35 cellular contexts compared by ENCODE assay signal in the genomic region with DNA sequence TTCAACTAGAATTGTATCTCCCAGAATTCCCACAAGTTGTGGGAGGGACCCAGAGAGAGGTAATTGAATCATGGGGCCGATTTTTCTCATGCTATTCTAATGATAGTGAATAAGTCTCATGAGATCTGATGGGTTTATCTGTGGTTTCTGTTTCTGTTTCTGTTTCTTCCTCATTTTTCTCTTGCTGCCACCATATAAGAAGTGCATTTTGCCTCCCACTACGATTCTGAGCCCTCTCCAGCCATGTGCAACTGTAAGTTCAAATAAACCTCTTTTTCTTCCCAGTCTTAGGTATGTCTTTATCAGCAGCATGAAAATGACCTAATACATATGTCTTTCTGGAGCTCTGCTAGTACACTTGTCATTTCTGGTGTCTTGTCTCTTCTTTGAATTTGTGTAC. TPM values are rescaled to one million over a fixed set of nuclear protein-coding genes. Genes with fewer than 3 reads are reported as not detected.
"Had no signal": no experiment of that assay in that cellular context is flagged by ENCODE, and none has a peak within 500 bp of the region (broad histone marks: within the 10 kb centered on the region; RNA-seq: fewer than 3 reads in every experiment).

No MANE protein-coding gene starts in this region.

- H3K4me3 ChIP-seq: adrenal gland, body of pancreas, esophagus muscularis mucosa had no signal

- FAIRE-seq: colon had no signal

- ATAC-seq: activated CD4-positive, alpha-beta T cell treated with anti-CD3 and anti-CD28 coated beads for 36 hours; activated CD8-positive, alpha-beta memory T cell treated with anti-CD3 and anti-CD28 coated beads, Interleukin-2, amount 10 ng/mL, durations not matched to agents 7 days and 5 days; activated CD8-positive, alpha-beta T cell treated with anti-CD3 and anti-CD28 coated beads, Interleukin-2, amount 10 ng/mL, durations not matched to agents 7 days and 5 days; activated naive CD8-positive, alpha-beta T cell treated with anti-CD3 and anti-CD28 coated beads, Interleukin-2, amount 50 U/mL, for 24 hours; body of pancreas; effector memory CD8-positive, alpha-beta T cell; T-helper 17 cell had no signal

- H3K4me1 ChIP-seq: adrenal gland, body of pancreas, esophagus muscularis mucosa had no signal

- H3K36me3 ChIP-seq: adrenal gland, esophagus muscularis mucosa had no signal

- H3K27me3 ChIP-seq: adrenal gland, body of pancreas had no signal

- H3K27ac ChIP-seq: adrenal gland, body of pancreas, esophagus muscularis mucosa had no signal

- DNase-seq: activated CD4-positive, alpha-beta memory T cell treated with anti-CD3 and anti-CD28 coated beads for 36 hours; activated CD4-positive, alpha-beta T cell treated with anti-CD3 and anti-CD28 coated beads for 36 hours; activated CD4-positive, alpha-beta T cell treated with anti-CD3 and anti-CD28 coated beads, Interleukin-2, amount 10 ng/mL, durations not matched to agents 24 days and 14 days; activated CD4-positive, CD25-positive, alpha-beta regulatory T cell; activated CD4-positive, CD25-positive, alpha-beta regulatory T cell treated with anti-CD3 and anti-CD28 coated beads, Interleukin-2, amount 50 U/mL, for 72 hours; activated CD8-positive, alpha-beta memory T cell treated with anti-CD3 and anti-CD28 coated beads, Interleukin-2, amount 10 ng/mL, durations not matched to agents 7 days and 5 days; activated CD8-positive, alpha-beta memory T cell treated with anti-CD3 and anti-CD28 coated beads, Interleukin-2, amount 50 U/mL, for 4 hours; activated CD8-positive, alpha-beta T cell treated with anti-CD3 and anti-CD28 coated beads, Interleukin-2, amount 10 ng/mL, durations not matched to agents 7 days and 5 days; activated effector memory CD4-positive, alpha-beta T cell treated with anti-CD3 and anti-CD28 coated beads, Interleukin-2, amount 50 U/mL, for 16 hours; activated naive CD4-positive, alpha-beta T cell treated with anti-CD3 and anti-CD28 coated beads for 36 hours; activated naive CD8-positive, alpha-beta T cell treated with anti-CD3 and anti-CD28 coated beads for 36 hours; activated naive CD8-positive, alpha-beta T cell treated with anti-CD3 and anti-CD28 coated beads, Interleukin-2, amount 50 U/mL, for 24 hours; activated T-cell treated with anti-CD3 and anti-CD28 coated beads, Interleukin-2, amount 50 U/mL, for 1 hour; activated T-cell treated with anti-CD3 and anti-CD28 coated beads, Interleukin-2, amount 50 U/mL, for 48 hours; adrenal gland; amygdala; aorta; body of pancreas; caudate nucleus; cortex of kidney; dermis blood vessel endothelial cell; effector CD4-positive, alpha-beta T cell; effector memory CD8-positive, alpha-beta T cell; erythroblast; foreskin melanocyte; head of caudate nucleus; hippocampal formation; T-helper 17 cell; T1000 had no signal

- H3K9me3 ChIP-seq: adrenal gland, body of pancreas had no signal

RNA-seq across cellular contexts. Expression of a gene that starts 22.1 kb away (rescaled TPM):
- total RNA-seq: activated CD4-positive, alpha-beta memory T cell treated with anti-CD3 and anti-CD28 coated beads for 36 hours; activated CD4-positive, alpha-beta T cell treated with anti-CD3 and anti-CD28 coated beads for 36 hours; activated CD4-positive, alpha-beta T cell treated with anti-CD3 and anti-CD28 coated beads, Interleukin-2, amount 10 ng/mL, durations not matched to agents 24 days and 14 days; activated CD8-positive, alpha-beta memory T cell treated with anti-CD3 and anti-CD28 coated beads for 36 hours; activated CD8-positive, alpha-beta memory T cell treated with anti-CD3 and anti-CD28 coated beads, Interleukin-2, amount 10 ng/mL, durations not matched to agents 7 days and 5 days; activated CD8-positive, alpha-beta T cell treated with anti-CD3 and anti-CD28 coated beads, Interleukin-2, amount 10 ng/mL, durations not matched to agents 7 days and 5 days; activated naive CD4-positive, alpha-beta T cell treated with anti-CD3 and anti-CD28 coated beads for 36 hours; activated naive CD8-positive, alpha-beta T cell treated with anti-CD3 and anti-CD28 coated beads for 36 hours; activated T-helper 1 cell treated with anti-CD3 and anti-CD28 coated beads, Interleukin-12 subunit alpha, Interleukin-12 subunit beta, Interleukin-2, Interleukin-4 antibody, amounts not matched to agents 30 ng/mL and 10 ng/mL and 1 ng/mL, durations not matched to agents 14 hours and 24 hours and 36 hours; activated T-helper 2 cell treated with anti-CD3 and anti-CD28 coated beads, Interferon-gamma antibody, Interleukin-2, Interleukin-4, amounts not matched to agents 10 μg/mL and 5 μg/mL and 100 μg/mL, durations not matched to agents 14 hours and 24 hours and 36 hours; adrenal gland; aorta; body of pancreas; chondrocyte; dermis blood vessel endothelial cell; esophagus muscularis mucosa; T-helper 17 cell had no signal
- polyA plus RNA-seq: adrenal gland, aorta had no signal
